Comparison of ENCODE assay signal across 15 cellular contexts in the genomic region with DNA sequence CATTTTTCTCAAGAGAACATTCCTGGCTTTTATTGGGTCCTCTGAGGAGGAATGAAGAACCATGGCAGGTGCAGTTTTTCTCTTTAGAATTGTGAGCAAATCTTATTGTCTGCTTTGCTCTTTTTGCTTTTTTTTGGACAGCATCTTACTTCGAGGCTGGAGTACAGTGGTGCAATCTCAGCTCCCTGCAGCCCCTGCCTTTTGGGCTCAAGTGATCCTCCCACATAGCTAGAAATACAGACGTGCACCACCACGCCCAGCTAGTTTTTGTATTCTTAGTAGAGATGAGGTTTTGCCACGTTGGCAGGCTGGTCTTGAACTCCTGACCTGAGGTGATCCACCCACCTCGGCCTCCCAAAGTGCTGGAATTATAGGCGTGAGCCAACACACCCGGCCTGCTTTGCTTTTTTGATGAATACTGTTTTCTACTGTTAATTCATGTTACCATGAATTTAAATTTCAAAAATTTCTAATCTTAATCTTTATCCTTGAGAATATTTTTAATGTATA.
DNase-seq lines count a peak whose midpoint lies in the region; ATAC-seq and TF ChIP-seq lines count a peak whose summit lies in the region.
"Had no signal": no experiment of that assay in that cellular context is flagged by ENCODE, and none has a peak within 500 bp of the region (broad histone marks: within the 10 kb centered on the region; RNA-seq: fewer than 3 reads in every experiment).

No MANE protein-coding gene starts in this region.

- ATAC-seq in omental fat pad (ENCODE audit: low FRiP score), result peak; percentile 42
- ATAC-seq in HG03520 (IDR thresholded peaks at IDR 0.05; ENCODE audit: unreplicated experiment), result no peak
- ATAC-seq: GM12878 had no signal

- H3K4me3 ChIP-seq in fibroblast of pulmonary artery (replicated peaks; ENCODE audit: low read depth, low read length) (no peak overlapping the region), subcutaneous abdominal adipose tissue (ENCODE audit: low read depth in 1 of 5, low read length in 5 of 5) (no peak overlapping the region)
- H3K4me3 ChIP-seq: BLaER1, GM12878 had no signal

- TF ChIP-seq CTCF in fibroblast of pulmonary artery (IDR thresholded peaks at IDR 0.05; ENCODE audit: low read length, missing control alignments), result no peak
- TF ChIP-seq CTCF in omental fat pad (IDR thresholded peaks at IDR 0.05), result no peak

- H3K9me3 ChIP-seq in subcutaneous abdominal adipose tissue (ENCODE audit: control insufficient read depth in 5 of 5, low read length in 5 of 5), result no peaks in the 10 kb centered on the region
- H3K9me3 ChIP-seq: BLaER1 had no signal

- no peaks in the 10 kb centered on the region for H3K27me3 ChIP-seq in subcutaneous abdominal adipose tissue (ENCODE audit: control insufficient read depth in 5 of 5, insufficient read depth in 4 of 5, low read length in 5 of 5)
- H3K27me3 ChIP-seq: BLaER1 had no signal

- peak overlapping the region; percentile 75 for H3K27ac ChIP-seq in subcutaneous abdominal adipose tissue (ENCODE audit: low read depth, low read length)
- H3K27ac ChIP-seq: BLaER1 had no signal

- peaks cover 0 to 12% (median 0%) of the 10 kb centered on the region in 5 donors for H3K36me3 ChIP-seq in subcutaneous abdominal adipose tissue (ENCODE audit: control insufficient read depth in 5 of 5, insufficient read depth in 5 of 5, low read length in 5 of 5)

- H3K4me1 ChIP-seq in subcutaneous abdominal adipose tissue (ENCODE audit: control insufficient read depth in 5 of 5, insufficient read depth in 5 of 5, low read length in 5 of 5), result peaks cover 0 to 51% (median 22%) of the 10 kb centered on the region in 5 donors
- H3K4me1 ChIP-seq: BLaER1 had no signal

- peak; percentile 22 for DNase-seq in NCI-H226
- DNase-seq in fibroblast of pulmonary artery (ENCODE audit: low read depth), result peak; percentile 13
- DNase-seq in omental fat pad (ENCODE audit: low spot score), result no peak
- no peak for DNase-seq in DMS 273 treated with DMSO at 0.1 percent for 48 hours (lab: John Stamatoyannopoulos, UW)
- DNase-seq in NCI-H1092 (lab: John Stamatoyannopoulos, UW), result no peak
- DNase-seq: 8988T; CD4-positive, alpha-beta memory T cell; DMS53; DND-41; EL; H9 had no signal

- no peak overlapping the region for H3K9ac ChIP-seq in subcutaneous abdominal adipose tissue (ENCODE audit: low read length in 5 of 5)
- H3K9ac ChIP-seq: BLaER1 had no signal

Comparison
In these comparisons a context has a peak if more than half of its experiments do, and no peak if none do; other contexts are left out.
1. DNase-seq: peak in NCI-H226 (single experiment) and fibroblast of pulmonary artery (single experiment); none in omental fat pad (single experiment), DMS 273 treated with DMSO at 0.1 percent for 48 hours (single experiment) and NCI-H1092 (single experiment).